1 cellular context compared by ENCODE assay signal in genomic region chr3:183635431-183636220, GRCh38.
TF ChIP-seq lines count a peak whose summit lies in the region.

KLHL24 (plus strand) TSS chr3:183635623; CDS start chr3:183650357, 14,734 bp downstream.

TF ChIP-seq in HepG2, 621 proteins besides CTCF, POLR2A, EP300 and RAD21 (continued from another document and continues in another):
- TF ChIP-seq ZBTB14 (CRISPR knock-in tag; IDR thresholded peaks at IDR 0.05) (no peak; the same call in 1 of the 2 replicates), U2AF1 (optimal IDR thresholded peaks at IDR 0.05; ENCODE audit: low read depth, low read length) (no peak), GATA4 (IDR thresholded peaks at IDR 0.05; ENCODE audit: borderline replicate concordance, low read depth) (no peak), ZNF740 (CRISPR knock-in tag; IDR thresholded peaks at IDR 0.05) (no peak), AGO2 (optimal IDR thresholded peaks at IDR 0.05; ENCODE audit: low read depth, low read length) (peak; percentile 56), CREM (IDR thresholded peaks at IDR 0.05) (peak; percentile 86), CREM (CRISPR knock-in tag; IDR thresholded peaks at IDR 0.05) (no peak), ZFP1 (CRISPR knock-in tag; IDR thresholded peaks at IDR 0.05) (no peak), NR2F1 (CRISPR knock-in tag; IDR thresholded peaks at IDR 0.05) (no peak), SRF (IDR thresholded peaks at IDR 0.05; ENCODE audit: low read depth, low read length) (no peak), TCF12 (IDR thresholded peaks at IDR 0.05) (no peak), TCF12 (CRISPR knock-in tag; IDR thresholded peaks at IDR 0.05) (no peak), HNF4G (IDR thresholded peaks at IDR 0.05; ENCODE audit: borderline replicate concordance, low read depth, low read length) (no peak), HNF4G (CRISPR knock-in tag; IDR thresholded peaks at IDR 0.05; ENCODE audit: borderline replicate concordance, low read depth) (no peak), TBL1XR1 (IDR thresholded peaks at IDR 0.05; ENCODE audit: borderline replicate concordance, low read length, partially characterized antibody) (no peak), ZNF646 (CRISPR knock-in tag; IDR thresholded peaks at IDR 0.05) (no peak), HOXA7 (CRISPR knock-in tag; IDR thresholded peaks at IDR 0.05) (no peak), ZNF382 (CRISPR knock-in tag; IDR thresholded peaks at IDR 0.05; ENCODE audit: borderline replicate concordance) (no peak), ZNF20 (CRISPR knock-in tag; IDR thresholded peaks at IDR 0.05) (no peak), XBP1 (CRISPR knock-in tag; IDR thresholded peaks at IDR 0.05) (no peak), ZNF17 (CRISPR knock-in tag; IDR thresholded peaks at IDR 0.05) (no peak), SALL2 (CRISPR knock-in tag; IDR thresholded peaks at IDR 0.05) (no peak), NFYC (CRISPR knock-in tag; IDR thresholded peaks at IDR 0.05) (peak; percentile 87), SATB2 (CRISPR knock-in tag; IDR thresholded peaks at IDR 0.05) (no peak), NBN (conservative IDR thresholded peaks at IDR 0.05) (no peak), REPIN1 (CRISPR knock-in tag; IDR thresholded peaks at IDR 0.05; ENCODE audit: borderline replicate concordance, low read depth) (peak; percentile 60; the same call in 1 of the 2 replicates), ZNF407 (CRISPR knock-in tag; IDR thresholded peaks at IDR 0.05; ENCODE audit: not compliant biosample characterization) (no peak), ARID2 (CRISPR knock-in tag; IDR thresholded peaks at IDR 0.05; ENCODE audit: borderline replicate concordance) (no peak), TCF7L2 (IDR thresholded peaks at IDR 0.05; ENCODE audit: low read depth, low read length) (no peak), RNF219 (CRISPR knock-in tag; IDR thresholded peaks at IDR 0.05) (no peak), TRIM24 (CRISPR knock-in tag; IDR thresholded peaks at IDR 0.05) (no peak), ZKSCAN8 (CRISPR knock-in tag; IDR thresholded peaks at IDR 0.05; ENCODE audit: borderline replicate concordance) (no peak), PRDM10 (CRISPR knock-in tag; IDR thresholded peaks at IDR 0.05; ENCODE audit: low read depth) (no peak)
